20 cellular contexts compared by ENCODE assay signal in the genomic region with DNA sequence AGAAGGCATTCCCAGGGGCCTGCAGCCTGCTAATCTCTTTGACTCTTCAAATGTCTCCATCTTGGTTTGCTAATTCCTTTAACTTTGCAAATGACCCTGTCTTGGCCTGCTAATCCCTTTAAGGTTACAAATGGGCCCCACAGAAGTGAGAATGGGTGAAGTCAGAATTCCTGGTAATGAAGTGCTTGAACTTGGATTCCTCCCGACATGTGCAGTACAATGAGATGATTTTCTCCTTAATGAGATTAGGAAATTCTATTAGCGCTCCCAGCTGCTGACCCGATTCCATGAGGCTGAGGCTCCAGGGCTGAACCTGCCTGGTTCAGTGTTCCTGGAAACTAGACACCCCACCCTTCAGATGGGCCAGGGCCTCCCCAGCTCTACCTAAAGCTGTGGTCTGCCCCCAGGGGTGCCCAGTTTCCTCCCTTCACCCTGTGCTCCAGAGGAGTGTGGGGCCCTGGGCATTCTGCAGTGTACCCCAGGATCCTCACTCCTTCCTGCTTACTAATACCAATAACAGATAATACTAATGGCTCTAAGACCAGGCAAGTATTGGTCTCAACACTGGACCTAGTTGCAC. TPM values are rescaled to one million over a fixed set of nuclear protein-coding genes. Genes with fewer than 3 reads are reported as not detected.
A peak's percentile ranks its signal among the peaks of the same experiment; 100 is the strongest.
DNase-seq lines count a peak whose midpoint lies in the region; FAIRE-seq and TF ChIP-seq lines count a peak whose summit lies in the region.
"Had no signal": no experiment of that assay in that cellular context is flagged by ENCODE, and none has a peak within 500 bp of the region (broad histone marks: within the 10 kb centered on the region; RNA-seq: fewer than 3 reads in every experiment).

No MANE protein-coding gene starts in this region.

- H3K27ac ChIP-seq in H9 (ENCODE audit: insufficient read length, low read depth, low read length) (no peak overlapping the region), kidney (ENCODE audit: low read depth in 2 of 2, low read length in 2 of 2) (no peak overlapping the region), sigmoid colon (no peak overlapping the region), RWPE1 (no peak overlapping the region)
- H3K27ac ChIP-seq: GM23248 had no signal

- no peak overlapping the region for H3K4me3 ChIP-seq in NT2/D1 (ENCODE audit: insufficient read length, low read depth)
- no peak overlapping the region for H3K4me3 ChIP-seq in kidney (ENCODE audit: low read length in 2 of 2)
- no peak overlapping the region for H3K4me3 ChIP-seq in sigmoid colon
- H3K4me3 ChIP-seq: GM12878, GM23248, MG63 had no signal

- TF ChIP-seq CTCF in H9 (conservative IDR thresholded peaks at IDR 0.05) (no peak), kidney (IDR thresholded peaks at IDR 0.05; ENCODE audit: borderline replicate concordance, extremely low read depth, insufficient read depth) (no peak), sigmoid colon (IDR thresholded peaks at IDR 0.05) (no peak), RWPE1 (conservative IDR thresholded peaks at IDR 0.05; ENCODE audit: low read depth) (no peak)

- no peak overlapping the region for H3K4me2 ChIP-seq in H9 (ENCODE audit: insufficient read depth, insufficient read length, low read length)

- no peak overlapping the region for H3K4ac ChIP-seq in H9 (ENCODE audit: low read depth, low read length)

- H3K9me3 Mint-ChIP-seq in H9 = peaks cover 0 to 4% of the 10 kb centered on the region in 2 experiments; a peak in 4 of 5 replicates

- H2AFZ ChIP-seq in H9 (ENCODE audit: low read length) = no peak overlapping the region
- H2AFZ ChIP-seq: GM23248 had no signal

- H3K18ac ChIP-seq in H9 (ENCODE audit: insufficient read length, low read depth, low read length) = no peak overlapping the region

- no peak overlapping the region for H2BK15ac ChIP-seq in H9 (ENCODE audit: low read depth, low read length)

- no peak overlapping the region for H2BK5ac ChIP-seq in H9 (ENCODE audit: insufficient read length, low read length)

- no peaks in the 10 kb centered on the region for H3K79me2 ChIP-seq in H9 (ENCODE audit: insufficient read depth, low read length)

- H2BK20ac ChIP-seq in H9 (ENCODE audit: low read depth, low read length, poor library complexity, severe bottlenecking) = no peak overlapping the region

- H3K36me3 ChIP-seq in NT2/D1 (ENCODE audit: insufficient read depth, insufficient read length, low read length) (peaks cover 35% of the 10 kb centered on the region), kidney (ENCODE audit: control insufficient read depth in 1 of 2, insufficient read depth in 2 of 2, low read length in 2 of 2) (no peaks in the 10 kb centered on the region), sigmoid colon (no peaks in the 10 kb centered on the region)
- H3K36me3 ChIP-seq: MG63 had no signal

- H4K5ac ChIP-seq in H9 (ENCODE audit: insufficient read length, low read depth, low read length) = no peak overlapping the region

- no peak for TF ChIP-seq EP300 in sigmoid colon (IDR thresholded peaks at IDR 0.05)

- H2BK120ac ChIP-seq in H9 (ENCODE audit: low read depth, low read length, poor library complexity, severe bottlenecking) = no peak overlapping the region

- WGBS in H9 (ENCODE audit: extremely low coverage, insufficient read length, low lambda C conversion rate) = no CpG with 5 or more reads among the region's 3 CpGs
- WGBS in sigmoid colon, 2 donors = 89 to 91% methylated on average over 3 of the region's 3 CpGs

- FAIRE-seq in kidney (lab: Jason Lieb, UNC) = no peak
- FAIRE-seq: GM12878 had no signal

- no peak overlapping the region for H2AK5ac ChIP-seq in H9 (ENCODE audit: insufficient read length, low read length)

- H3K9me3 ChIP-seq in H9 (ENCODE audit: control insufficient read depth, low read depth, low read length) = no peaks in the 10 kb centered on the region
- H3K9me3 ChIP-seq in NT2/D1 (ENCODE audit: insufficient read depth, low read length) = peaks cover 9% of the 10 kb centered on the region; the same call in 1 of the 2 replicates
- no peaks in the 10 kb centered on the region for H3K9me3 ChIP-seq in kidney (ENCODE audit: control insufficient read depth in 1 of 2, low read length in 2 of 2)
- H3K9me3 ChIP-seq in sigmoid colon = no peaks in the 10 kb centered on the region
- H3K9me3 ChIP-seq: MG63 had no signal

- no peak for DNase-seq in H9
- peak; percentile 49 for DNase-seq in NT2/D1 (ENCODE audit: low read depth, low spot score)
- peak; percentile 40 for DNase-seq in kidney
- DNase-seq in sigmoid colon = peak; percentile 29
- DNase-seq in RWPE1 (ENCODE audit: low spot score) = no peak
- DNase-seq in COLO668 (lab: John Stamatoyannopoulos, UW; ENCODE audit: unreplicated experiment) = no peak
- no peak for DNase-seq in stimulated activated CD4-positive, alpha-beta T cell treated with anti-CD3 and anti-CD28 coated beads, Interleukin-15, amount 100 ng/mL, for 24 hours
- DNase-seq: COR-L47, DMS153, GF-D8, GM23248, Kasumi-1, MG63, NCI-H1092, NCI-H1436 treated with DMSO at 0.1 percent for 48 hours, NCI-H2029, NCI-H69, OCI-M1, SHP77 had no signal

- H3K27ac Mint-ChIP-seq in H9 = peak overlapping the region; percentile 72 to 80 (median 75); a peak in 3 of 7 replicates

- TF ChIP-seq POLR2A in sigmoid colon (IDR thresholded peaks at IDR 0.05) = no peak

- H4K91ac ChIP-seq in H9 (ENCODE audit: insufficient read length, low read depth, low read length) = no peak overlapping the region

- no peak overlapping the region for H3K56ac ChIP-seq in H9 (ENCODE audit: insufficient read length, low read depth, low read length)

- no peak overlapping the region for H3K14ac ChIP-seq in H9 (ENCODE audit: insufficient read depth, low read length)

- H3K4me1 Mint-ChIP-seq in H9 = peaks cover 12 to 21% of the 10 kb centered on the region in 2 experiments

- no peak overlapping the region for H3K23ac ChIP-seq in H9 (ENCODE audit: insufficient read length, low read depth, low read length)

- H4K20me1 ChIP-seq in H9 (ENCODE audit: control insufficient read depth, insufficient read depth, insufficient read length) = no peaks in the 10 kb centered on the region

- peaks cover 10 to 27% (median 22%) of the 10 kb centered on the region in 3 experiments; a peak in 6 of 7 replicates for H3K36me3 Mint-ChIP-seq in H9 (ENCODE audit: insufficient read depth in 1 of 3, low read depth in 3 of 3)

- no peak overlapping the region for H3T11ph ChIP-seq in H9 (ENCODE audit: low read length)

- CTCF ChIA-PET in RWPE1 (lab: Yijun Ruan, JAX) = no interaction called here

- H3K4me3 Mint-ChIP-seq in H9 = no peak overlapping the region

- H3K4me1 ChIP-seq in H9 (ENCODE audit: insufficient read depth, low read length) = no peaks in the 10 kb centered on the region
- H3K4me1 ChIP-seq in NT2/D1 (ENCODE audit: insufficient read depth, insufficient read length) = peaks cover 4% of the 10 kb centered on the region
- H3K4me1 ChIP-seq in kidney (ENCODE audit: control insufficient read depth in 1 of 2, insufficient read depth in 1 of 2, low read depth in 1 of 2, low read length in 2 of 2) = no peaks in the 10 kb centered on the region
- H3K4me1 ChIP-seq in sigmoid colon = no peaks in the 10 kb centered on the region

- H2BK12ac ChIP-seq in H9 (ENCODE audit: insufficient read length, low read depth, low read length) = no peak overlapping the region

- no peaks in the 10 kb centered on the region for H3K23me2 ChIP-seq in H9 (ENCODE audit: insufficient read length, low read depth, low read length, poor library complexity, severe bottlenecking)

- intact Hi-C loops in kidney (cut with DNase I) = no loop called here
- intact Hi-C loops in sigmoid colon (cut with DNase I) = no loop called here

- H3K9ac ChIP-seq in H9 (ENCODE audit: extremely low read depth, insufficient read length, low read length) (no peak overlapping the region), NT2/D1 (ENCODE audit: insufficient read length, low read depth) (no peak overlapping the region), kidney (ENCODE audit: low read length in 2 of 2) (no peak overlapping the region)
- H3K9ac ChIP-seq: GM23248 had no signal

- no peaks in the 10 kb centered on the region; the same call in 1 of the 2 replicates for H3K27me3 Mint-ChIP-seq in H9 (ENCODE audit: low read depth)

- POLR2A ChIA-PET in RWPE1 (lab: Yijun Ruan, JAX; ENCODE audit: low non-redundant PET) = no interaction called here

- H4K8ac ChIP-seq in H9 (replicated peaks; ENCODE audit: insufficient read length, low read depth, low read length) = no peak overlapping the region

- H3K27me3 ChIP-seq in H9 (ENCODE audit: insufficient read depth, low read length) (no peaks in the 10 kb centered on the region), NT2/D1 (ENCODE audit: insufficient read depth, insufficient read length) (no peaks in the 10 kb centered on the region), sigmoid colon (no peaks in the 10 kb centered on the region)
- H3K27me3 ChIP-seq: MG63 had no signal

- H3K79me1 ChIP-seq in H9 (ENCODE audit: insufficient read depth, low read depth, low read length, poor library complexity, severe bottlenecking) = no peaks in the 10 kb centered on the region

RNA-seq across cellular contexts. Expression of a gene that starts 47.4 kb away (rescaled TPM):
- total RNA-seq in H9 (2021) (6.5 and 8.0 TPM in 2 replicates), kidney (0.72 TPM), sigmoid colon (1 to 10 TPM in 1 of 4 donors, under 1 TPM in 3; 0.33 to 1.9 (median 0.77) TPM)
- polyA plus RNA-seq in kidney (ENCODE audit: insufficient read depth, low read depth, low replicate concordance) (0.06 TPM), sigmoid colon (under 1 TPM; under 0.01 to 0.51 (median 0.23) TPM)
- total RNA-seq: GM12878, GM23248 had no signal
- polyA plus RNA-seq: GM12878, GM23248 had no signal

Comparison
In these comparisons a context has a peak if more than half of its experiments do, and no peak if none do; other contexts are left out.
1. DNase-seq: peak in NT2/D1 (single experiment), kidney (single experiment) and sigmoid colon (single experiment); none in H9 (single experiment), RWPE1 (single experiment), COLO668 (single experiment) and stimulated activated CD4-positive, alpha-beta T cell treated with anti-CD3 and anti-CD28 coated beads, Interleukin-15, amount 100 ng/mL, for 24 hours (single experiment).